Comparison of ENCODE assay signal across 19 cellular contexts in genomic region chr10:98400482-98400881, GRCh38. TPM values are rescaled to one million over a fixed set of nuclear protein-coding genes. Genes with fewer than 3 reads are reported as not detected.
DNase-seq lines count a peak whose midpoint lies in the region; ATAC-seq, FAIRE-seq and TF ChIP-seq lines count a peak whose summit lies in the region.
"Had no signal": no experiment of that assay in that cellular context is flagged by ENCODE, and none has a peak within 500 bp of the region (broad histone marks: within the 10 kb centered on the region; RNA-seq: fewer than 3 reads in every experiment).

No MANE protein-coding gene starts in this region.

- no peaks in the 10 kb centered on the region for H3K36me3 Mint-ChIP-seq in MCF 10A (ENCODE audit: insufficient read depth, unreplicated experiment)

- H3K9ac ChIP-seq in K562 (ENCODE audit: insufficient read depth in 1 of 2, low read depth in 2 of 2, low read length in 2 of 2) (no peak overlapping the region), keratinocyte (ENCODE audit: control insufficient read depth, extremely low read depth, insufficient read depth, low read length) (no peak overlapping the region)

- H3K27ac ChIP-seq in breast epithelium (no peak overlapping the region), K562 (ENCODE audit: extremely low read depth, low read depth, low read length) (no peak overlapping the region), keratinocyte (ENCODE audit: control insufficient read depth, insufficient read depth, low read length) (no peak overlapping the region)
- H3K27ac ChIP-seq: C4-2B, testis had no signal

- CTCF ChIA-PET in MCF 10A (lab: Yijun Ruan, JAX) = no interaction called here
- CTCF ChIA-PET in K562 (lab: Yijun Ruan, JAX; ENCODE audit: low intra/inter-chr PET ratio) = no interaction called here

- H3K79me2 ChIP-seq in K562 (ENCODE audit: control insufficient read depth, insufficient read depth, low read length) = no peaks in the 10 kb centered on the region
- H3K79me2 ChIP-seq in keratinocyte (ENCODE audit: control insufficient read depth, insufficient read depth, low read length) = no peaks in the 10 kb centered on the region

- FAIRE-seq in K562 (lab: Jason Lieb, UNC) = no peak
- FAIRE-seq in keratinocyte (lab: Jason Lieb, UNC) = no peak
- FAIRE-seq in urothelium cell line (lab: Jason Lieb, UNC) = peak; percentile 96

- H3K4me1 ChIP-seq in breast epithelium = no peaks in the 10 kb centered on the region
- H3K4me1 ChIP-seq in K562 (replicated peaks in 1 of 2; ENCODE audit: control insufficient read depth in 2 of 2, insufficient read depth in 2 of 2, low read length in 2 of 2) = peaks cover 0 to 10% of the 10 kb centered on the region in 2 experiments; a peak in 4 of 5 replicates
- H3K4me1 ChIP-seq in keratinocyte (ENCODE audit: control insufficient read depth, extremely low read depth, insufficient read depth, low read length) = peaks cover 13% of the 10 kb centered on the region
- H3K4me1 ChIP-seq: testis had no signal

- no peak overlapping the region for H3K27ac Mint-ChIP-seq in MCF 10A (ENCODE audit: low read depth, unreplicated experiment)

- no peaks in the 10 kb centered on the region for H3K9me3 Mint-ChIP-seq in MCF 10A (ENCODE audit: unreplicated experiment)

- dilution Hi-C loops in keratinocyte (cut with MboI; ENCODE audit: extremely low pct_ligation_motif_present, low sequenced_read_pairs) = no loop called here

- H3K36me3 ChIP-seq in breast epithelium (no peaks in the 10 kb centered on the region), K562 (ENCODE audit: control insufficient read depth, insufficient read depth, low read length) (no peaks in the 10 kb centered on the region), keratinocyte (ENCODE audit: control insufficient read depth in 2 of 2, extremely low read depth in 1 of 2, insufficient read depth in 2 of 2, low read length in 2 of 2) (no peaks in the 10 kb centered on the region)

- H3K27me3 ChIP-seq in breast epithelium (no peaks in the 10 kb centered on the region), K562 (ENCODE audit: control insufficient read depth in 2 of 2, insufficient read depth in 2 of 2, low read length in 2 of 2) (no peaks in the 10 kb centered on the region), keratinocyte (ENCODE audit: control insufficient read depth, extremely low read depth, insufficient read depth, low read length) (no peaks in the 10 kb centered on the region)
- H3K27me3 ChIP-seq: testis had no signal

- 0% methylated on average over 1 of the region's 2 CpGs for WGBS in K562 (ENCODE audit: insufficient coverage, low coverage, missing lambda C conversion rate)

- H3K9me3 ChIP-seq in breast epithelium = no peaks in the 10 kb centered on the region
- no peaks in the 10 kb centered on the region for H3K9me3 ChIP-seq in K562 (replicated peaks; ENCODE audit: control insufficient read depth, insufficient read depth, low read depth, low read length)
- no peaks in the 10 kb centered on the region for H3K9me3 ChIP-seq in keratinocyte (ENCODE audit: control insufficient read depth, low read depth, low read length)
- H3K9me3 ChIP-seq: testis had no signal

- POLR2A ChIA-PET in MCF 10A (lab: Yijun Ruan, JAX) (no interaction called here), K562 (lab: Yijun Ruan, JAX) (no interaction called here)

- BruUV-seq in MCF 10A (replicated peaks; lab: Mats Ljungman, UMichigan) (no TSS peak), K562 (replicated peaks; lab: Mats Ljungman, UMichigan) (no TSS peak)

- H3K4me2 ChIP-seq in K562 (ENCODE audit: insufficient read depth, low read length) (no peak overlapping the region), keratinocyte (ENCODE audit: control insufficient read depth, extremely low read depth, insufficient read depth, low read depth, low read length) (no peak overlapping the region)

- in situ Hi-C loops in K562 (cut with MboI) = no loop called here

- DNase-seq in MCF 10A (ENCODE audit: unreplicated experiment) (peak; percentile 21), breast epithelium (ENCODE audit: low spot score in 2 of 2) (no peak), K562 (ENCODE audit: extremely low read depth in 1 of 4, low spot score in 3 of 4) (no peak), keratinocyte (ENCODE audit: low read depth, low spot score) (peak; percentile 28), urothelium cell line (ENCODE audit: low spot score) (no peak), iPS-NIHi7 (ENCODE audit: extremely low spot score) (no peak)
- DNase-seq: activated CD4-positive, alpha-beta T cell treated with anti-CD3 and anti-CD28 coated beads for 1 hour; activated CD8-positive, alpha-beta memory T cell treated with anti-CD3 and anti-CD28 coated beads, Interleukin-2, amount 50 U/mL, for 4 hours; foreskin melanocyte; hippocampal formation; NCI-H187 treated with DMSO at 0.1 percent for 48 hours; NCI-H82; occipital lobe; SHP77 treated with DMSO at 0.1 percent for 48 hours; stimulated activated CD4-positive, alpha-beta T cell treated with anti-CD3 and anti-CD28 coated beads, Interleukin-15, amount 100 ng/mL, for 24 hours; testis had no signal

- TF ChIP-seq EP300 in K562 (IDR thresholded peaks at IDR 0.05; ENCODE audit: low read length) = no peak

- no peaks in the 10 kb centered on the region for H4K20me1 ChIP-seq in K562 (replicated peaks; ENCODE audit: control insufficient read depth, insufficient read depth, low read length)
- no peaks in the 10 kb centered on the region for H4K20me1 ChIP-seq in keratinocyte (ENCODE audit: control insufficient read depth, extremely low read depth, insufficient read depth, low read length)

- H3K4me3 Mint-ChIP-seq in MCF 10A (ENCODE audit: unreplicated experiment) = no peak overlapping the region

- H2AFZ ChIP-seq in K562 (ENCODE audit: low read depth, low read length) = no peak overlapping the region
- H2AFZ ChIP-seq in keratinocyte (ENCODE audit: control insufficient read depth, low read length) = no peak overlapping the region

- peaks cover 17% of the 10 kb centered on the region for H3K4me1 Mint-ChIP-seq in MCF 10A (ENCODE audit: insufficient read depth, unreplicated experiment)

- no peak for TF ChIP-seq CTCF in MCF 10A (IDR thresholded peaks at IDR 0.05; ENCODE audit: unreplicated experiment)
- no peak for TF ChIP-seq CTCF in breast epithelium (IDR thresholded peaks at IDR 0.05)
- TF ChIP-seq CTCF in K562 (IDR thresholded peaks at IDR 0.05 in 2 of 3, conservative IDR thresholded peaks at IDR 0.05 in 1 of 3; ENCODE audit: insufficient read depth in 2 of 3, low read depth in 1 of 3, low read length in 3 of 3) = no peak
- TF ChIP-seq CTCF in keratinocyte (optimal IDR thresholded peaks at IDR 0.05 in 1 of 3, IDR thresholded peaks at IDR 0.05 in 1 of 3, conservative IDR thresholded peaks at IDR 0.05 in 1 of 3; ENCODE audit: extremely low read depth in 1 of 3, insufficient read depth in 2 of 3, low read length in 3 of 3) = no peak

- ATAC-seq in K562 = no peak
- no peak for ATAC-seq in HG02852 (IDR thresholded peaks at IDR 0.05; ENCODE audit: unreplicated experiment)
- ATAC-seq in HG03378 (IDR thresholded peaks at IDR 0.05; ENCODE audit: unreplicated experiment) = no peak

- H3K9me1 ChIP-seq in K562 (ENCODE audit: control insufficient read depth, insufficient read depth, low read length) (no peaks in the 10 kb centered on the region), keratinocyte (ENCODE audit: control insufficient read depth, extremely low read depth, insufficient read depth, low read length) (no peaks in the 10 kb centered on the region)

- TF ChIP-seq RAD21 in K562 (CRISPR knock-in tag; conservative IDR thresholded peaks at IDR 0.05 in 1 of 2, IDR thresholded peaks at IDR 0.05 in 1 of 2) = no peak

- intact Hi-C loops in MCF 10A (cut with micrococcal nuclease) = no loop called here
- intact Hi-C loops in breast epithelium (cut with DNase I; ENCODE audit: low total_unique reads) = no loop called here
- intact Hi-C loops in K562 (cut with micrococcal nuclease) = no loop called here

- H3K4me3 ChIP-seq in breast epithelium (no peak overlapping the region), K562 (no peak overlapping the region), keratinocyte (ENCODE audit: control insufficient read depth in 2 of 3, extremely low read depth in 1 of 3, insufficient read depth in 2 of 3, low read depth in 1 of 3, low read length in 3 of 3) (no peak overlapping the region)
- H3K4me3 ChIP-seq: testis had no signal

- TF ChIP-seq POLR2A in breast epithelium (IDR thresholded peaks at IDR 0.05) (no peak), K562 (conservative IDR thresholded peaks at IDR 0.05) (no peak)

- no peaks in the 10 kb centered on the region for H3K27me3 Mint-ChIP-seq in MCF 10A (ENCODE audit: insufficient read depth, unreplicated experiment)

RNA-seq across cellular contexts. Expression of gene PYROXD2, which starts 14.5 kb away (rescaled TPM):
- total RNA-seq in MCF 10A (2022) (4.0 and 7.9 TPM in 2 replicates), breast epithelium (10 to 100 TPM; 13.2 to 20.0 (median 17.4) TPM), K562 (2014; rRNA removed) (0.14 TPM in 1 of 2 replicates, not detected in the other), K562 (2014; rRNA removed; fragmentation: Illumina TruSeq; extraction: Trizol) (0.15 TPM in 1 of 2 replicates, not detected in the other), K562 (2015; rRNA removed; fragmentation: Illumina TruSeq; extraction: Trizol) (0.83 TPM in 1 of 2 replicates, not detected in the other), K562 (2021) (0.58 and 1.0 TPM in 2 replicates)
- total RNA-seq in K562 (2011; cell fraction: chromatin; rRNA removed; ENCODE audit: low replicate concordance) = 1.5 and 7.7 TPM in 2 replicates
- total RNA-seq in K562 (2011; cell fraction: nucleolus; rRNA removed) = 2.0 and 2.7 TPM in 2 replicates
- 2.6 and 4.7 TPM in 2 replicates for total RNA-seq in K562 (2011; cell fraction: nucleoplasm; rRNA removed)
- polyA plus RNA-seq in K562 (2011; rRNA removed) (1.4 and 2.1 TPM in 2 replicates), K562 (2014; fragmentation: Illumina TruSeq; extraction: Trizol) (0.36 TPM in 1 of 2 replicates, not detected in the other), K562 (2014; fragmentation: Nextera tagmentation; extraction: Ambion mirVana) (under 1 TPM; 0.56 to 0.67 TPM), K562 (2014; rRNA removed) (0.09 and 0.64 TPM in 2 replicates), keratinocyte (4.0 to 6.9 TPM (median 4.4 TPM) in 3 replicates)
- polyA plus RNA-seq in K562 (2011; cell fraction: cytosol; rRNA removed) = 0.25 and 0.54 TPM in 2 replicates
- 7.7 and 14.3 TPM in 2 replicates for polyA plus RNA-seq in K562 (2011; cell fraction: nucleus; rRNA removed)
- 1.0 and 2.6 TPM in 2 replicates for polyA plus RNA-seq in K562 (2012)
- 0.49 and 0.87 TPM in 2 replicates for polyA minus RNA-seq in K562 (2011; rRNA and poly(A)+ RNA removed)
- polyA minus RNA-seq in K562 (2011; cell fraction: cytosol; rRNA and poly(A)+ RNA removed) = not detected in 2 replicates
- polyA minus RNA-seq in K562 (2011; cell fraction: nucleus; rRNA and poly(A)+ RNA removed) = 0.94 and 1.1 TPM in 2 replicates
- 2.8 TPM for polyA plus RNA-seq in keratinocyte (2011; ENCODE audit: low read depth)
- 1.7 and 3.1 TPM in 2 replicates for polyA plus RNA-seq in keratinocyte (2011; cell fraction: cytosol; rRNA removed)
- 14.8 and 20.2 TPM in 2 replicates for polyA plus RNA-seq in keratinocyte (2011; cell fraction: nucleus; rRNA removed)
- polyA plus RNA-seq in keratinocyte (2012; ENCODE audit: low replicate concordance) = 2.0 and 3.6 TPM in 2 replicates
- 3.2 to 4.8 TPM (median 4.3 TPM) in 3 replicates for polyA minus RNA-seq in keratinocyte
- polyA minus RNA-seq in keratinocyte (2011; cell fraction: cytosol; rRNA and poly(A)+ RNA removed) = 3.6 TPM
- polyA minus RNA-seq in keratinocyte (2011; cell fraction: nucleus; rRNA and poly(A)+ RNA removed) = 2.7 and 4.5 TPM in 2 replicates

RNA-seq across cellular contexts. Expression of gene HPS1, which starts 46.3 kb away (rescaled TPM):
- total RNA-seq in MCF 10A (2022) (40.5 and 41.8 TPM in 2 replicates), breast epithelium (10 to 100 TPM; 48.2 to 62.3 (median 61.8) TPM), K562 (2014; rRNA removed) (26.3 and 37.1 TPM in 2 replicates), K562 (2014; rRNA removed; fragmentation: Illumina TruSeq; extraction: Trizol) (16.2 and 18.7 TPM in 2 replicates), K562 (2015; rRNA removed; fragmentation: Illumina TruSeq; extraction: Trizol) (20.8 and 23.2 TPM in 2 replicates), K562 (2021) (43.6 and 45.3 TPM in 2 replicates)
- total RNA-seq in K562 (2011; cell fraction: chromatin; rRNA removed; ENCODE audit: low replicate concordance) = 66.7 and 154 TPM in 2 replicates
- 80.3 and 92.9 TPM in 2 replicates for total RNA-seq in K562 (2011; cell fraction: nucleolus; rRNA removed)
- 62.7 and 73.1 TPM in 2 replicates for total RNA-seq in K562 (2011; cell fraction: nucleoplasm; rRNA removed)
- polyA plus RNA-seq in K562 (2011; rRNA removed) (36.1 and 53.7 TPM in 2 replicates), K562 (2014; fragmentation: Illumina TruSeq; extraction: Trizol) (31.0 and 35.2 TPM in 2 replicates), K562 (2014; fragmentation: Nextera tagmentation; extraction: Ambion mirVana) (10 to 100 TPM; 18.1 to 23.7 TPM), K562 (2014; rRNA removed) (34.4 and 38.4 TPM in 2 replicates), keratinocyte (39.4 to 54.6 TPM (median 43.2 TPM) in 3 replicates)
- 29.6 and 48.7 TPM in 2 replicates for polyA plus RNA-seq in K562 (2011; cell fraction: cytosol; rRNA removed)
- polyA plus RNA-seq in K562 (2011; cell fraction: nucleus; rRNA removed) = 137 and 184 TPM in 2 replicates
- 46.1 and 96.9 TPM in 2 replicates for polyA plus RNA-seq in K562 (2012)
- 20.8 and 27.8 TPM in 2 replicates for polyA minus RNA-seq in K562 (2011; rRNA and poly(A)+ RNA removed)
- 24.5 and 27.4 TPM in 2 replicates for polyA minus RNA-seq in K562 (2011; cell fraction: cytosol; rRNA and poly(A)+ RNA removed)
- polyA minus RNA-seq in K562 (2011; cell fraction: nucleus; rRNA and poly(A)+ RNA removed) = 43.5 and 44.1 TPM in 2 replicates
- polyA plus RNA-seq in keratinocyte (2011; ENCODE audit: low read depth) = 17.5 TPM
- polyA plus RNA-seq in keratinocyte (2011; cell fraction: cytosol; rRNA removed) = 48.0 and 65.8 TPM in 2 replicates
- 70.4 and 96.8 TPM in 2 replicates for polyA plus RNA-seq in keratinocyte (2011; cell fraction: nucleus; rRNA removed)
- polyA plus RNA-seq in keratinocyte (2012; ENCODE audit: low replicate concordance) = 40.7 and 47.7 TPM in 2 replicates
- 38.8 to 68.4 TPM (median 42.7 TPM) in 3 replicates for polyA minus RNA-seq in keratinocyte
- polyA minus RNA-seq in keratinocyte (2011; cell fraction: cytosol; rRNA and poly(A)+ RNA removed) = 61.0 TPM
- polyA minus RNA-seq in keratinocyte (2011; cell fraction: nucleus; rRNA and poly(A)+ RNA removed) = 39.3 and 41.8 TPM in 2 replicates

Comparison
In these comparisons a context has a peak if more than half of its experiments do, and no peak if none do; other contexts are left out.
1. DNase-seq: peak in MCF 10A (single experiment) and keratinocyte (single experiment); none in breast epithelium (0 of 2), K562 (0 of 4), urothelium cell line (single experiment) and iPS-NIHi7 (single experiment).